8 cellular contexts compared by ENCODE assay signal in genomic region chr16:70476272-70477020, GRCh38. TPM values are rescaled to one million over a fixed set of nuclear protein-coding genes. Genes with fewer than 3 reads are reported as not detected.
DNase-seq lines count a peak whose midpoint lies in the region; TF ChIP-seq lines count a peak whose summit lies in the region.

No MANE protein-coding gene starts in this region.

- peaks cover 11% of the 10 kb centered on the region for H3K4me1 ChIP-seq in GM23248 (ENCODE audit: insufficient read depth)
- H3K4me1 ChIP-seq in sigmoid colon, result peaks cover 0 to 4% (median 0%) of the 10 kb centered on the region in 4 donors

- H3K4me3 ChIP-seq in GM23248 (no peak overlapping the region), sigmoid colon (no peak overlapping the region)

- 64 to 67% methylated on average over 12 to 13 of the region's 13 CpGs for WGBS in GM23248 (ENCODE audit: low coverage in 1 of 2, low lambda C conversion rate in 2 of 2, missing lambda C conversion rate in 2 of 2), 2 experiments
- 78 to 79% methylated on average over 13 of the region's 13 CpGs for WGBS in sigmoid colon, 2 donors

- DNase-seq in activated CD4-positive, alpha-beta T cell treated with anti-CD3 and anti-CD28 coated beads for 24 hours (ENCODE audit: low read depth in 2 of 2), result peak; percentile 26 to 31
- no peak for DNase-seq in activated CD4-positive, alpha-beta T cell treated with anti-CD3 and anti-CD28 coated beads, Interleukin-2, amount 50 U/mL, for 1 hour
- DNase-seq in GM23248, result peak; percentile 77
- peak; percentile 82 for DNase-seq in LHCN-M2 (ENCODE audit: low read depth)
- DNase-seq in activated naive CD4-positive, alpha-beta T cell treated with anti-CD3 and anti-CD28 coated beads, Interleukin-2, amount 50 U/mL, for 16 hours, result peak; percentile 28
- peak; percentile 61 to 83 for DNase-seq in lung microvascular endothelial cell (ENCODE audit: low read depth in 2 of 2)
- DNase-seq in mesenteric fat pad (ENCODE audit: low spot score), result no peak
- no peak for DNase-seq in sigmoid colon

- H3F3A ChIP-seq in GM23248 (ENCODE audit: insufficient read depth), result no peaks in the 10 kb centered on the region; the same call in 1 of the 2 replicates

- in situ Hi-C loops in GM23248 (cut with MboI), result no loop called here

- H3K27ac ChIP-seq in GM23248 (no peak overlapping the region), sigmoid colon (peak overlapping the region in 2 of 4 donors; percentile 18 to 46)

- no peak for TF ChIP-seq CTCF in sigmoid colon (IDR thresholded peaks at IDR 0.05)

- H2AFZ ChIP-seq in GM23248, result no peak overlapping the region

- TF ChIP-seq EP300 in sigmoid colon (IDR thresholded peaks at IDR 0.05), result no peak

- H3K36me3 ChIP-seq in GM23248 (ENCODE audit: low read depth), result no peaks in the 10 kb centered on the region; the same call in 1 of the 2 replicates
- peaks cover 19 to 86% (median 29%) of the 10 kb centered on the region in 4 donors for H3K36me3 ChIP-seq in sigmoid colon

- H3K9me3 ChIP-seq in GM23248 (ENCODE audit: low read depth) (no peaks in the 10 kb centered on the region), sigmoid colon (no peaks in the 10 kb centered on the region)

- no peaks in the 10 kb centered on the region for H3K27me3 ChIP-seq in GM23248 (replicated peaks; ENCODE audit: insufficient read depth)
- H3K27me3 ChIP-seq in sigmoid colon, result no peaks in the 10 kb centered on the region

- peak overlapping the region; percentile 52 for H3K4me2 ChIP-seq in GM23248 (ENCODE audit: unreplicated experiment)

- intact Hi-C loops in sigmoid colon (cut with DNase I), result no loop called here

- H3K9ac ChIP-seq in GM23248, result peak overlapping the region; percentile 58

- no peaks in the 10 kb centered on the region for H3K9me2 ChIP-seq in GM23248 (ENCODE audit: insufficient read depth)

- no peak for TF ChIP-seq POLR2A in sigmoid colon (IDR thresholded peaks at IDR 0.05)

- no peaks in the 10 kb centered on the region for H3K79me2 ChIP-seq in GM23248 (ENCODE audit: insufficient read depth)

- no peaks in the 10 kb centered on the region for H4K20me1 ChIP-seq in GM23248 (ENCODE audit: insufficient read depth)

RNA-seq across cellular contexts. Expression of gene FCSK, which starts 22.1 kb away (rescaled TPM):
- 6.1 and 6.8 TPM in 2 replicates for total RNA-seq in GM23248 (2014; rRNA removed; shearing (Covaris generic))
- polyA plus RNA-seq in GM23248 (2016; fragmentation: Nextera tagmentation; extraction: Ambion mirVana) (2.2 and 2.6 TPM in 2 replicates), sigmoid colon (10 to 100 TPM in 2 of 3 donors, 1 to 10 TPM in 1; 7.6 to 19.1 (median 14.4) TPM)
- total RNA-seq in LHCN-M2 (2014; rRNA removed) (7.5 and 13.5 TPM in 2 replicates), lung microvascular endothelial cell (6.8 and 9.7 TPM in 2 replicates), mesenteric fat pad (11.5 TPM), sigmoid colon (10 to 100 TPM in 3 of 4 donors, 1 to 10 TPM in 1; 7.8 to 13.3 (median 12.2) TPM)
- 4.8 TPM for polyA plus RNA-seq in LHCN-M2 (2012)

RNA-seq across cellular contexts. Expression of gene ST3GAL2, which starts 37.5 kb away (rescaled TPM):
- total RNA-seq in GM23248 (2014; rRNA removed; shearing (Covaris generic)), result 28.8 and 32.5 TPM in 2 replicates
- polyA plus RNA-seq in GM23248 (2016; fragmentation: Nextera tagmentation; extraction: Ambion mirVana) (10.8 and 13.3 TPM in 2 replicates), sigmoid colon (10 to 100 TPM in 1 of 3 donors, 1 to 10 TPM in 2; 2.3 to 10.2 (median 2.4) TPM)
- total RNA-seq in LHCN-M2 (2014; rRNA removed) (23.0 and 28.3 TPM in 2 replicates), lung microvascular endothelial cell (29.0 and 37.9 TPM in 2 replicates), mesenteric fat pad (25.9 TPM), sigmoid colon (10 to 100 TPM; 14.0 to 21.3 (median 16.6) TPM)
- polyA plus RNA-seq in LHCN-M2 (2012), result 19.0 TPM

RNA-seq across cellular contexts. Expression of gene COG4, which starts 46.9 kb away (rescaled TPM):
- total RNA-seq in GM23248 (2014; rRNA removed; shearing (Covaris generic)), result 66.4 and 83.2 TPM in 2 replicates
- 59.0 and 60.6 TPM in 2 replicates for polyA plus RNA-seq in GM23248 (2016; fragmentation: Nextera tagmentation; extraction: Ambion mirVana)
- 94.2 and 161 TPM in 2 replicates for total RNA-seq in LHCN-M2 (2014; rRNA removed)
- polyA plus RNA-seq in LHCN-M2 (2012), result 51.3 TPM
- total RNA-seq in lung microvascular endothelial cell, result 59.5 and 71.8 TPM in 2 replicates
- 36.9 TPM for total RNA-seq in mesenteric fat pad
- 10 to 100 TPM; 25.2 to 44.3 (median 31.9) TPM for total RNA-seq in sigmoid colon
- 10 to 100 TPM; 31.2 to 51.0 (median 39.5) TPM for polyA plus RNA-seq in sigmoid colon

RNA-seq across cellular contexts. Expression of gene SF3B3, which starts 47.2 kb away (rescaled TPM):
- 69.3 and 166 TPM in 2 replicates for total RNA-seq in GM23248 (2014; rRNA removed; shearing (Covaris generic))
- polyA plus RNA-seq in GM23248 (2016; fragmentation: Nextera tagmentation; extraction: Ambion mirVana), result 185 TPM in 2 replicates
- total RNA-seq in LHCN-M2 (2014; rRNA removed), result 124 and 194 TPM in 2 replicates
- polyA plus RNA-seq in LHCN-M2 (2012), result 175 TPM
- total RNA-seq in lung microvascular endothelial cell, result 39.2 and 50.8 TPM in 2 replicates
- 205 TPM for total RNA-seq in mesenteric fat pad
- total RNA-seq in sigmoid colon, result 10 to 100 TPM; 41.9 to 71.5 (median 59.5) TPM
- 10 to 100 TPM; 23.8 to 98.5 (median 30.6) TPM for polyA plus RNA-seq in sigmoid colon

Comparison
In these comparisons a context has a peak if more than half of its experiments do, and no peak if none do; other contexts are left out.
1. DNase-seq: peak in activated CD4-positive, alpha-beta T cell treated with anti-CD3 and anti-CD28 coated beads for 24 hours (2 of 2), GM23248 (single experiment), LHCN-M2 (single experiment), activated naive CD4-positive, alpha-beta T cell treated with anti-CD3 and anti-CD28 coated beads, Interleukin-2, amount 50 U/mL, for 16 hours (single experiment) and lung microvascular endothelial cell (2 of 2); none in activated CD4-positive, alpha-beta T cell treated with anti-CD3 and anti-CD28 coated beads, Interleukin-2, amount 50 U/mL, for 1 hour (single experiment), mesenteric fat pad (single experiment) and sigmoid colon (single experiment).